8 cellular contexts compared by ENCODE assay signal in the genomic region with DNA sequence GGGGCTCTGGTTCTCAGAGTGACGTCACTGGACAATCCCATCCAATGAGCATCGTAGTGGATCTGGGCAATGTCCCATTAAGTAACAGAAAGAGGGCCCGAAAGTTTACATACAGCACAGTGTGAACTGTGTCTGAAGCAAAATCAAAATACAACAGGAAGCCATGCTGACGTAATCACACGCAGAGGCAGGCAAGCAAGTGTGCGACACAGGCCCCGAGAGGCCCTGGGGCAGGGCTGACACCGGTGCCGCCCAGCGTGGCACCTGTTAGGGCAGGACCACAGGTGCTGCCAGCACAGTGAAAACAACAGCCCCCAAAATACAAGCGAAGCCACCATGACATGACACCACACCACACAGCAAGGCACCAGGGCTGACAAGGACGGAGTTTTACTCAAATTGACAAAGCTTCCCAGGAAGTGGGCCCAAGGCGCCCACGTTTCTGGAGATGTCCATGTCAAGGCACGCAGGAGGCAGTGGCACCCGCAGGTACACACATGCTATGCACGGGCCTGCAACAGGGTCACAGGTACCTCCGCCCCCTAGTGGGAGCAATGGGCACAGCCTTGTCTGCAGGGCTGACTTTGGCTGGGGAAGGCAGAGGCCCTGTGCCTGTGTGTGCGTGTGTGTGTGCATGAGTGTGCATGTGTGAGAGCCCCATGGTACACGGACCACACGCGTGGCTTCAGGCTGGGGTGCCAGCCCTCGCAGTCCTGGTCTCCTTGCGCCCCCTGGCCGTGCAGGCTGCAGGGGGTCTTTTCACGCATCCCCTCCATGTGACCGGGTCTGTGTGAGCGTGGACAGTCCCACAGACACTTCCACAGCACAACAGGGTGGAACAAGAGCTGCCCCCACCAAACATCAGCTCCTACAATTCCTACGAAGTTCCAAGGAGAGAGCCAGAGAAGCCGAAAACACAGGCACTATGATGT. TPM values are rescaled to one million over a fixed set of nuclear protein-coding genes. Genes with fewer than 3 reads are reported as not detected.
A peak's percentile ranks its signal among the peaks of the same experiment; 100 is the strongest.
DNase-seq lines count a peak whose midpoint lies in the region; ATAC-seq, FAIRE-seq and TF ChIP-seq lines count a peak whose summit lies in the region.

No MANE protein-coding gene starts in this region.

- peak overlapping the region; percentile 44 for H3K4me3 ChIP-seq in Loucy (ENCODE audit: low read length, poor library complexity, severe bottlenecking)
- peak overlapping the region; percentile 26 for H3K4me3 ChIP-seq in WERI-Rb-1 (ENCODE audit: low read depth, low read length)
- H3K4me3 ChIP-seq in cardiac fibroblast (replicated peaks in 1 of 2; ENCODE audit: low read depth in 2 of 2, low read length in 2 of 2) = no peak overlapping the region
- no peak overlapping the region for H3K4me3 ChIP-seq in lower lobe of right lung

- H3K36me3 ChIP-seq in Loucy (ENCODE audit: insufficient read depth, low read length) (peaks cover 51% of the 10 kb centered on the region; the same call in 1 of the 2 replicates), WERI-Rb-1 (peaks cover 65% of the 10 kb centered on the region), lower lobe of right lung (peaks cover 34% of the 10 kb centered on the region)

- TF ChIP-seq CTCF in Loucy (conservative IDR thresholded peaks at IDR 0.05; ENCODE audit: low read length) (peak; percentile 89), WERI-Rb-1 (IDR thresholded peaks at IDR 0.05; ENCODE audit: low read depth, low read length) (peak; percentile 99), cardiac fibroblast (IDR thresholded peaks at IDR 0.05; ENCODE audit: low read depth, low read length) (peak; percentile 95), lower lobe of right lung (IDR thresholded peaks at IDR 0.05) (peak; percentile 80)

- no peak overlapping the region for H3K9ac ChIP-seq in Loucy (ENCODE audit: low read depth, low read length, poor library complexity, severe bottlenecking)

- H3K9me2 ChIP-seq in Loucy (replicated peaks; ENCODE audit: low read depth, low read length) = no peaks in the 10 kb centered on the region

- H3K27me3 ChIP-seq in Loucy (ENCODE audit: insufficient read depth, low read length, poor library complexity, severe bottlenecking) (no peaks in the 10 kb centered on the region), WERI-Rb-1 (ENCODE audit: insufficient read depth, low read depth, severe bottlenecking) (no peaks in the 10 kb centered on the region), lower lobe of right lung (ENCODE audit: low read depth) (no peaks in the 10 kb centered on the region)

- DNase-seq in NCI-H2081 (lab: John Stamatoyannopoulos, UW) (peak; percentile 26 to 39), NCI-H2081 treated with DMSO at 0.1 percent for 48 hours (lab: John Stamatoyannopoulos, UW) (no peak), H54 (ENCODE audit: insufficient read length, low spot score) (peak; percentile 75), WERI-Rb-1 (peak; percentile 88), cardiac fibroblast (ENCODE audit: low read depth in 2 of 2) (peak; percentile 48 to 57), lower lobe of right lung (peak; percentile 67)
- peak; percentile 33 for DNase-seq in stimulated activated CD8-positive, alpha-beta memory T cell treated with anti-CD3 and anti-CD28 coated beads, Interleukin-7, amount 100 ng/mL, for 24 hours (ENCODE audit: low read depth)

- H3F3A ChIP-seq in Loucy (ENCODE audit: low read depth) = no peaks in the 10 kb centered on the region

- peaks cover 98% of the 10 kb centered on the region for H3K79me2 ChIP-seq in Loucy (ENCODE audit: insufficient read depth, low read length)

- H3K4me2 ChIP-seq in Loucy (ENCODE audit: low read depth, low read length, poor library complexity, severe bottlenecking) = peak overlapping the region; percentile 53

- ATAC-seq in lower lobe of right lung = peak; percentile 79 to 80

- peaks cover 22% of the 10 kb centered on the region for H4K20me1 ChIP-seq in Loucy (ENCODE audit: insufficient read depth, low read length, poor library complexity, severe bottlenecking)

- intact Hi-C loops in lower lobe of right lung (cut with DNase I) = no loop called here

- H3K9me3 ChIP-seq in Loucy (ENCODE audit: insufficient read depth, low read depth, low read length) = no peaks in the 10 kb centered on the region
- H3K9me3 ChIP-seq in WERI-Rb-1 (ENCODE audit: severe bottlenecking) = no peaks in the 10 kb centered on the region
- no peaks in the 10 kb centered on the region for H3K9me3 ChIP-seq in lower lobe of right lung

- no peak for TF ChIP-seq POLR2A in H54 (IDR thresholded peaks at IDR 0.05; ENCODE audit: low read depth, low read length)

- H3K4me1 ChIP-seq in Loucy (ENCODE audit: insufficient read depth, low read length, poor library complexity, severe bottlenecking) = peaks cover 30% of the 10 kb centered on the region
- no peaks in the 10 kb centered on the region for H3K4me1 ChIP-seq in lower lobe of right lung

- no peak for FAIRE-seq in H54 (lab: Jason Lieb, UNC)

- H3K27ac ChIP-seq in WERI-Rb-1 = peak overlapping the region; percentile 73
- no peak overlapping the region for H3K27ac ChIP-seq in lower lobe of right lung

- no peak overlapping the region for H2AFZ ChIP-seq in Loucy (ENCODE audit: low read length)

RNA-seq across cellular contexts. Expression of a gene that starts 19.6 kb away (rescaled TPM):
- total RNA-seq in lower lobe of right lung = 10.5 TPM

RNA-seq across cellular contexts. Expression of a gene that starts 21.1 kb away (rescaled TPM):
- total RNA-seq in lower lobe of right lung = not detected

Comparison
In these comparisons a context has a peak if more than half of its experiments do, and no peak if none do; other contexts are left out.
1. H3K4me3 ChIP-seq: peak in Loucy (single experiment) and WERI-Rb-1 (single experiment); none in cardiac fibroblast (0 of 2) and lower lobe of right lung (single experiment).
2. Peak in every context shown above with its lines, with median percentiles within 50 percentile points of each other: CTCF ChIP-seq.